Comparison of ENCODE assay signal across 8 cellular contexts in genomic region chr5:131634666-131634995, GRCh38. TPM values are rescaled to one million over a fixed set of nuclear protein-coding genes. Genes with fewer than 3 reads are reported as not detected.
DNase-seq lines count a peak whose midpoint lies in the region; ATAC-seq and TF ChIP-seq lines count a peak whose summit lies in the region.

No MANE protein-coding gene starts in this region.

- H3K4me3 Mint-ChIP-seq in CD4-positive, alpha-beta T cell, result peak overlapping the region; percentile 96
- peak overlapping the region; percentile 99 for H3K4me3 Mint-ChIP-seq in activated naive CD8-positive, alpha-beta T cell treated with anti-CD3 and anti-CD28 coated beads, Interleukin-2, amount 50 U/mL, for 24 hours

- peaks cover 25% of the 10 kb centered on the region for H3K36me3 Mint-ChIP-seq in CD4-positive, alpha-beta T cell (ENCODE audit: low read depth)
- H3K36me3 Mint-ChIP-seq in activated naive CD8-positive, alpha-beta T cell treated with anti-CD3 and anti-CD28 coated beads, Interleukin-2, amount 50 U/mL, for 24 hours (ENCODE audit: low read depth), result peaks cover 5% of the 10 kb centered on the region

- CTCF ChIA-PET in CD4-positive, alpha-beta T cell (lab: Charles Lee), result no interaction called here

- peak; percentile 15 for TF ChIP-seq CTCF in CD4-positive, alpha-beta T cell (IDR thresholded peaks at IDR 0.05)
- peak in 2 of 5 experiments; percentile 35 to 40 for TF ChIP-seq CTCF in gastrocnemius medialis (IDR thresholded peaks at IDR 0.05 in 4 of 5, conservative IDR thresholded peaks at IDR 0.05 in 1 of 5)

- ATAC-seq in CD4-positive, alpha-beta T cell (ENCODE audit: poor library complexity), result peak; percentile 21
- ATAC-seq in GM19328 (IDR thresholded peaks at IDR 0.05; ENCODE audit: unreplicated experiment) (peak; percentile 22), HG03439 (IDR thresholded peaks at IDR 0.05; ENCODE audit: unreplicated experiment) (peak; percentile 21), gastrocnemius medialis (peak; percentile 42 to 45)
- ATAC-seq in activated naive CD8-positive, alpha-beta T cell treated with anti-CD3 and anti-CD28 coated beads, Interleukin-2, amount 50 U/mL, for 24 hours, result peak; percentile 20

- H3K9me3 ChIP-seq in CD4-positive, alpha-beta T cell (ENCODE audit: control insufficient read depth, low read length), result no peaks in the 10 kb centered on the region
- no peaks in the 10 kb centered on the region for H3K9me3 ChIP-seq in gastrocnemius medialis

- no peaks in the 10 kb centered on the region for H3K9me3 Mint-ChIP-seq in CD4-positive, alpha-beta T cell
- H3K9me3 Mint-ChIP-seq in activated naive CD8-positive, alpha-beta T cell treated with anti-CD3 and anti-CD28 coated beads, Interleukin-2, amount 50 U/mL, for 24 hours, result no peaks in the 10 kb centered on the region

- H3K4me1 ChIP-seq in gastrocnemius medialis, result peaks cover 32 to 50% of the 10 kb centered on the region in 2 donors

- in situ Hi-C loops in gastrocnemius medialis (cut with MboI; ENCODE audit: low sequenced_read_pairs in 4 of 4), result loop anchor here in 3 of 4 donors (5.0 to 25.0 kb wide), 3 partner anchors 160 to 472 kb away; partner anchors contain the start of genes FNIP1 (in 3 of the 3), HINT1 (in 1 of the 3) and LYRM7 (in 1 of the 3)

- intact Hi-C loops in CD4-positive, alpha-beta T cell (cut with DNase I, micrococcal nuclease), result loop anchor here (2.0 to 5.0 kb wide), 2 partner anchors 40 to 42 kb away; no protein-coding TSS in a partner anchor
- intact Hi-C loops in gastrocnemius medialis (cut with DNase I; ENCODE audit: low total_unique reads), result loop anchor here (1.0 to 10.0 kb wide), 3 partner anchors 38 to 860 kb away; partner anchors contain the start of gene IRF1

- peak overlapping the region; percentile 74 to 97 (median 82) for H3K4me3 ChIP-seq in gastrocnemius medialis

- POLR2A ChIA-PET in CD4-positive, alpha-beta T cell (lab: Charles Lee), result no interaction called here

- TF ChIP-seq POLR2A in gastrocnemius medialis (IDR thresholded peaks at IDR 0.05), result no peak

- H3K27me3 ChIP-seq in CD4-positive, alpha-beta T cell (ENCODE audit: control insufficient read depth, insufficient read depth, low read length), result no peaks in the 10 kb centered on the region
- H3K27me3 ChIP-seq in gastrocnemius medialis, result no peaks in the 10 kb centered on the region

- H3K36me3 ChIP-seq in gastrocnemius medialis, result no peaks in the 10 kb centered on the region

- peak overlapping the region; percentile 98 for H3K27ac Mint-ChIP-seq in CD4-positive, alpha-beta T cell
- H3K27ac Mint-ChIP-seq in activated naive CD8-positive, alpha-beta T cell treated with anti-CD3 and anti-CD28 coated beads, Interleukin-2, amount 50 U/mL, for 24 hours, result peak overlapping the region; percentile 97

- H3K27me3 Mint-ChIP-seq in CD4-positive, alpha-beta T cell, result no peaks in the 10 kb centered on the region
- no peaks in the 10 kb centered on the region for H3K27me3 Mint-ChIP-seq in activated naive CD8-positive, alpha-beta T cell treated with anti-CD3 and anti-CD28 coated beads, Interleukin-2, amount 50 U/mL, for 24 hours

- peak in 9 of 10 experiments; percentile 37 to 65 (median 51) for DNase-seq in CD4-positive, alpha-beta T cell
- DNase-seq in SHP77 treated with DMSO at 0.1 percent for 48 hours (lab: John Stamatoyannopoulos, UW) (peak; percentile 51), hepatic stellate cell (ENCODE audit: low spot score) (peak; percentile 19), gastrocnemius medialis (peak; percentile 48 to 71), amniotic stem cell (lab: John Stamatoyannopoulos, UW) (no peak)
- DNase-seq in activated naive CD8-positive, alpha-beta T cell treated with anti-CD3 and anti-CD28 coated beads, Interleukin-2, amount 50 U/mL, for 24 hours, result peak; percentile 63

- H3K4me1 Mint-ChIP-seq in CD4-positive, alpha-beta T cell (ENCODE audit: low read depth), result peaks cover 47% of the 10 kb centered on the region
- peaks cover 28% of the 10 kb centered on the region for H3K4me1 Mint-ChIP-seq in activated naive CD8-positive, alpha-beta T cell treated with anti-CD3 and anti-CD28 coated beads, Interleukin-2, amount 50 U/mL, for 24 hours

- peak overlapping the region; percentile 98 for H3K27ac ChIP-seq in CD4-positive, alpha-beta T cell (ENCODE audit: low read depth, low read length)
- H3K27ac ChIP-seq in gastrocnemius medialis, result peak overlapping the region; percentile 96 to 99 (median 98)

RNA-seq across cellular contexts. Expression of gene RAPGEF6, which starts 0.4 kb away (rescaled TPM):
- 10 to 100 TPM; 83.3 to 91.4 TPM for total RNA-seq in CD4-positive, alpha-beta T cell
- 10 to 100 TPM in 1 of 4 donors, 1 to 10 TPM in 3; 7.2 to 11.7 (median 8.5) TPM for total RNA-seq in gastrocnemius medialis

Comparison
In these comparisons a context has a peak if more than half of its experiments do, and no peak if none do; other contexts are left out.
1. RNA of gene RAPGEF6, which starts 0.4 kb away (total RNA-seq): 83.3 to 91.4 TPM in CD4-positive, alpha-beta T cell; 7.2 to 11.7 TPM in gastrocnemius medialis; every median in the first group is over 4 times any median in the second.
2. Peak in every context shown above with its lines, with median percentiles within 50 percentile points of each other: ATAC-seq.